In genomic region chr17:57760001-57760400, GRCh38 we compare ENCODE assay signal across 25 cellular contexts. TPM values are rescaled to one million over a fixed set of nuclear protein-coding genes. Genes with fewer than 3 reads are reported as not detected.
"Had no signal": no experiment of that assay in that cellular context is flagged by ENCODE, and none has a peak within 500 bp of the region (broad histone marks: within the 10 kb centered on the region; RNA-seq: fewer than 3 reads in every experiment).

No MANE protein-coding gene starts in this region.

- H3K4me2 ChIP-seq: SK-N-SH had no signal

- H3K9ac ChIP-seq: SK-N-SH had no signal

- H3K27me3 ChIP-seq: MG63 had no signal

- ATAC-seq: T-cell had no signal

- H3K9me3 ChIP-seq: MG63, SK-N-SH had no signal

- H3K27ac ChIP-seq: RWPE1 had no signal

- H3K4me3 ChIP-seq: MG63 had no signal

- DNase-seq: KBM-7, MG63, NCI-H1092, NCI-H1105 treated with DMSO at 0.1 percent for 48 hours, NCI-H1417 treated with DMSO at 0.1 percent for 48 hours, NCI-H146, NCI-H1694 treated with DMSO at 0.1 percent for 48 hours, NCI-H1930, NCI-H2081, NCI-H2107, NCI-H226, NCI-H446, NCI-H510A, NCI-H524 treated with DMSO at 0.1 percent for 48 hours, NCI-H69, NCI-H774, OCI-M1, SHP77, SK-N-SH, SW 1271, T-cell had no signal

- H3K36me3 ChIP-seq: MG63 had no signal

RNA-seq across cellular contexts. Expression of gene CCDC182, which starts 14.9 kb away (rescaled TPM):
- total RNA-seq: HT-29, LHCN-M2, SK-MEL-5, T-cell had no signal
- polyA plus RNA-seq: SK-N-SH had no signal
